In the genomic region with DNA sequence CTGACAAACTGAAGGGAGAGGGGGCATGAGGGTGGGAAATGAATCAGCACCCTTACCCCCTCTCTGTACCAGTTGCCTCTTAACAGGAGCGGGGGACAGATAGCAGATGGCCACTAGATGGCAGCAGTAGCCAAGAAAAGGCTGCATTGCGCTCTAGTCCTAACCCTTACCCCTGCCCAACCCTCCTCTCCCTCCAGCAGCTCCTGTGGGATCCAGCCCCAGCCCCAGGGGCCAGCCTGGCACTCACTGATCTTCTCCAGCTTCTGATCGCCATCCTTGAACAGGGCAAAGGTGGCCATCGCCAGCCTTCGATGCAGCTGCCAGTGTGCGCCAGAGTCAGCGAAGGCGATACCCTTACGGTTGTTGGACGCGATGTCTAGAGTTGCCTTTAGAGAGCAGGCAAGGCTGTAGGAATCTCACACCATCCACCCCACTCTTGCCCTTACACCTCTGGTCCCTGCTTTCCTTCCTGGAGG, we compare ENCODE assay signal across 7 cellular contexts. TPM values are rescaled to one million over a fixed set of nuclear protein-coding genes. Genes with fewer than 3 reads are reported as not detected.
DNase-seq lines count a peak whose midpoint lies in the region; ATAC-seq and TF ChIP-seq lines count a peak whose summit lies in the region.

No MANE protein-coding gene starts in this region.

- no peak overlapping the region for H3K4me3 ChIP-seq in GM12875 (ENCODE audit: low read depth, low read length)
- no peak overlapping the region for H3K4me3 ChIP-seq in fibroblast of pulmonary artery (replicated peaks; ENCODE audit: low read depth, low read length)

- no peaks in the 10 kb centered on the region for H3K4me1 Mint-ChIP-seq in activated T-cell treated with anti-CD3 and anti-CD28 coated beads, Interleukin-2, amount 50 U/mL, for 72 hours (ENCODE audit: low read depth)
- no peaks in the 10 kb centered on the region for H3K4me1 Mint-ChIP-seq in neural crest cell

- DNase-seq in RKO (ENCODE audit: low spot score) (peak; percentile 75), fibroblast of pulmonary artery (ENCODE audit: low read depth) (peak; percentile 83), neural crest cell (ENCODE audit: low read depth, low spot score) (peak; percentile 82), substantia nigra (lab: John Stamatoyannopoulos, UW) (peak in 41 of 49 donors; percentile 4 to 72 (median 42))
- DNase-seq in activated T-cell treated with anti-CD3 and anti-CD28 coated beads, Interleukin-2, amount 50 U/mL, for 72 hours = peak; percentile 81

- no peak overlapping the region for H3K4me3 Mint-ChIP-seq in activated T-cell treated with anti-CD3 and anti-CD28 coated beads, Interleukin-2, amount 50 U/mL, for 72 hours
- no peak overlapping the region for H3K4me3 Mint-ChIP-seq in neural crest cell

- peak; percentile 96 to 98 for ATAC-seq in activated T-cell treated with anti-CD3 and anti-CD28 coated beads, Interleukin-2, amount 50 U/mL, for 72 hours (replicated peaks in 1 of 2)

- H3K27ac Mint-ChIP-seq in activated T-cell treated with anti-CD3 and anti-CD28 coated beads, Interleukin-2, amount 50 U/mL, for 72 hours = no peak overlapping the region
- peak overlapping the region; percentile 59 for H3K27ac Mint-ChIP-seq in neural crest cell (ENCODE audit: unreplicated experiment)

- peaks cover 0 to 2% of the 10 kb centered on the region in 2 donors for H3K36me3 Mint-ChIP-seq in activated T-cell treated with anti-CD3 and anti-CD28 coated beads, Interleukin-2, amount 50 U/mL, for 72 hours (ENCODE audit: insufficient read depth in 2 of 2)
- H3K36me3 Mint-ChIP-seq in neural crest cell (ENCODE audit: low read depth) = peaks cover 4% of the 10 kb centered on the region

- TF ChIP-seq CTCF in GM12875 (IDR thresholded peaks at IDR 0.05; ENCODE audit: borderline replicate concordance, insufficient read depth, low read depth, low read length) = peak; percentile 84
- peak; percentile 82 for TF ChIP-seq CTCF in LNCAP (IDR thresholded peaks at IDR 0.05)
- peak; percentile 84 for TF ChIP-seq CTCF in fibroblast of pulmonary artery (IDR thresholded peaks at IDR 0.05; ENCODE audit: low read length, missing control alignments)
- TF ChIP-seq CTCF in neural crest cell (conservative IDR thresholded peaks at IDR 0.05) = peak; percentile 95

- no peaks in the 10 kb centered on the region for H3K27me3 Mint-ChIP-seq in activated T-cell treated with anti-CD3 and anti-CD28 coated beads, Interleukin-2, amount 50 U/mL, for 72 hours (ENCODE audit: low read depth)
- peaks cover 22% of the 10 kb centered on the region for H3K27me3 Mint-ChIP-seq in neural crest cell (ENCODE audit: low read depth)

- H3K9me3 Mint-ChIP-seq in activated T-cell treated with anti-CD3 and anti-CD28 coated beads, Interleukin-2, amount 50 U/mL, for 72 hours = peaks cover 0 to 3% of the 10 kb centered on the region in 2 donors
- H3K9me3 Mint-ChIP-seq in neural crest cell = peaks cover 10% of the 10 kb centered on the region

- no peak overlapping the region for H3K27ac ChIP-seq in substantia nigra (ENCODE audit: low read depth, low read length, poor library complexity, severe bottlenecking)

RNA-seq across cellular contexts. Expression of a gene that starts 2.2 kb away (rescaled TPM):
- total RNA-seq in activated T-cell treated with anti-CD3 and anti-CD28 coated beads, Interleukin-2, amount 50 U/mL, for 72 hours = not detected
- not detected in 2 replicates for total RNA-seq in neural crest cell

RNA-seq across cellular contexts. Expression of a gene that starts 19.0 kb away (rescaled TPM):
- total RNA-seq in activated T-cell treated with anti-CD3 and anti-CD28 coated beads, Interleukin-2, amount 50 U/mL, for 72 hours = 1 to 10 TPM; 8.3 to 8.6 TPM
- 13.1 and 17.3 TPM in 2 replicates for total RNA-seq in neural crest cell

RNA-seq across cellular contexts. Expression of a gene that starts 34.2 kb away (rescaled TPM):
- under 1 TPM; 0.39 to 0.67 TPM for total RNA-seq in activated T-cell treated with anti-CD3 and anti-CD28 coated beads, Interleukin-2, amount 50 U/mL, for 72 hours
- 10.4 and 11.2 TPM in 2 replicates for total RNA-seq in neural crest cell
